ENCODE assay signal across 18 cellular contexts in the genomic region with DNA sequence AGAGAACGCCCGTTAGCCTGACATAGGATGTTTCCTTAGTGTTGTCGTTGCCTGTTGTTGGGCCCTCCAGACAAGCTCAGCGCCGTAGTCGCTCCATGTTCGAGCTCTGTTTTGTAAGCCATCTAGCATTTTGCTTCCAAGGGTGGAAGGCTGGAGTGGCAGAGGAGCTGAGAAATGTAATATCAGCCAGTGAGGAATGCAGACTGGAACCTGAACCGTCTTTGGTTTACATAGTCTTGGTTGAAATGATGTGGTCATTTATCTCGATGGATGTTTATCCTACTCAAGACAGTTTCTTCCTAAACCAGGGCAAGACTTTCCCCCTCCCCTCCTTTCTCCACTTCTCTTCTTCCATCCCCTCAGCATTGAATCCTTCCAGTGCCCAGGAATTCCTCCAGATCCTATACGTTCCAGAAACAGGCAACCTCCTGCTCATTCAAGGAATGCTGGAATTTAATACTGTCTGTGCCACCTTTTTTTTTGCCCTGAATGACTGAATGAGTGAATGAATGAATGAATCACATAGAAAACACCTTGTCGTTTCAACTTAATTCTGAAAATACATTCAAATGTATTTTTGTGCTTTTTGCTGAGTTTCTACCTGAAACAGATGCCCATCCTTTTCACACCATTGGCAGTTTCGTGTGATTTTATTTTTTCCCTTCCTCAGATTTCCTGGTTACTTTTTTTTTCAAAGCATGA.
DNase-seq lines count a peak whose midpoint lies in the region; ATAC-seq and TF ChIP-seq lines count a peak whose summit lies in the region.
"Had no signal": no experiment of that assay in that cellular context is flagged by ENCODE, and none has a peak within 500 bp of the region (broad histone marks: within the 10 kb centered on the region; RNA-seq: fewer than 3 reads in every experiment).

No MANE protein-coding gene starts in this region.

- H3K36me3 ChIP-seq in gastroesophageal sphincter = no peaks in the 10 kb centered on the region
- no peaks in the 10 kb centered on the region for H3K36me3 ChIP-seq in A673 (ENCODE audit: insufficient read depth, low read length, poor library complexity, severe bottlenecking)
- H3K36me3 ChIP-seq in heart right ventricle = no peaks in the 10 kb centered on the region
- H3K36me3 ChIP-seq: left lung, spleen, stomach, uterus had no signal

- no peak overlapping the region for H3K4me3 ChIP-seq in gastroesophageal sphincter
- H3K4me3 ChIP-seq in A673 (ENCODE audit: low read depth, low read length, poor library complexity, severe bottlenecking) = no peak overlapping the region
- no peak overlapping the region for H3K4me3 ChIP-seq in heart right ventricle
- H3K4me3 ChIP-seq: left lung, spleen, stomach, uterus had no signal

- H3K36me3 Mint-ChIP-seq in brain = no peaks in the 10 kb centered on the region
- H3K36me3 Mint-ChIP-seq in nephron progenitor cell (ENCODE audit: low read depth) = no peaks in the 10 kb centered on the region
- H3K36me3 Mint-ChIP-seq: activated naive CD4-positive, alpha-beta T cell treated with anti-CD3 and anti-CD28 coated beads, Interleukin-2, amount 50 U/mL, for 24 hours had no signal

- TF ChIP-seq POLR2A in gastroesophageal sphincter (IDR thresholded peaks at IDR 0.05) = no peak

- intact Hi-C loops in A673 (cut with micrococcal nuclease; ENCODE audit: unreplicated experiment) = loop anchor here (5.0 to 10.0 kb wide), 3 partner anchors 100 to 692 kb away; no protein-coding TSS in a partner anchor
- intact Hi-C loops in heart right ventricle (cut with DNase I) = loop anchor here in 9 of 10 donors (1.0 to 5.0 kb wide), 9 partner anchors 100 to 465 kb away; partner anchors contain the start of gene MBNL2 (in 1 of the 9)

- peak; percentile 45 for DNase-seq in AG08396 (ENCODE audit: low spot score)
- DNase-seq in nephron progenitor cell = no peak
- no peak for DNase-seq in A673 (ENCODE audit: low spot score)
- no peak for DNase-seq in HEK293T (ENCODE audit: extremely low spot score)
- DNase-seq in heart right ventricle = no peak
- DNase-seq: dermis blood vessel endothelial cell; DMS79 treated with DMSO at 0.1 percent for 48 hours; HCEC 1CT; left lung; spleen; stimulated activated CD4-positive, alpha-beta T cell treated with anti-CD3 and anti-CD28 coated beads, Interleukin-4, amount 100 ng/mL, for 4 hours; stomach; SW 1271 had no signal

- POLR2A ChIA-PET in A673 (lab: Charles Lee; ENCODE audit: low non-redundant PET) (no interaction called here), HEK293T (lab: Yijun Ruan, JAX) (no interaction called here)

- ATAC-seq in gastroesophageal sphincter (no peak), HG03097 (IDR thresholded peaks at IDR 0.05; ENCODE audit: low FRiP score, unreplicated experiment) (no peak), heart right ventricle (no peak)

- H3K4me1 Mint-ChIP-seq in brain (peaks cover 79% of the 10 kb centered on the region), nephron progenitor cell (peaks cover 62% of the 10 kb centered on the region)

- H3K27ac ChIP-seq in gastroesophageal sphincter (peak overlapping the region; percentile 79 to 88 (median 84)), A673 (ENCODE audit: low read depth, low read length, poor library complexity, severe bottlenecking) (no peak overlapping the region), heart right ventricle (no peak overlapping the region)
- H3K27ac ChIP-seq: left lung, spleen had no signal

- no peak for TF ChIP-seq EP300 in gastroesophageal sphincter (IDR thresholded peaks at IDR 0.05)

- H3K27me3 Mint-ChIP-seq in brain = no peaks in the 10 kb centered on the region
- H3K27me3 Mint-ChIP-seq in nephron progenitor cell (ENCODE audit: low read depth, poor library complexity) = peaks cover 8% of the 10 kb centered on the region

- no peaks in the 10 kb centered on the region for H3K27me3 ChIP-seq in gastroesophageal sphincter
- H3K27me3 ChIP-seq in A673 (replicated peaks; ENCODE audit: insufficient read depth, low read depth, low read length, poor library complexity) = no peaks in the 10 kb centered on the region
- peaks cover 0 to 5% (median 0%) of the 10 kb centered on the region in 7 donors for H3K27me3 ChIP-seq in heart right ventricle
- H3K27me3 ChIP-seq: left lung, stomach, uterus had no signal

- no TSS peak for BruUV-seq in A673 (replicated peaks; lab: Mats Ljungman, UMichigan)

- H3K27ac Mint-ChIP-seq in brain (peak overlapping the region in 3 of 5 experiments; percentile 67 to 91 (median 88)), nephron progenitor cell (peak overlapping the region; percentile 60)

- 53 to 59% methylated on average over 7 to 12 of the region's 12 CpGs for WGBS in gastroesophageal sphincter (ENCODE audit: low coverage in 1 of 2), 2 donors
- WGBS in heart right ventricle, 2 donors = 82 to 86% methylated on average over 12 of the region's 12 CpGs

- CTCF ChIA-PET in A673 (lab: Charles Lee) = no interaction called here
- CTCF ChIA-PET in HEK293T (lab: Yijun Ruan, JAX) = interaction anchor here (0.6 kb wide), 1 partner anchor 1611 kb away, joined by 4 read pairs; no protein-coding TSS in a partner anchor

- H3K9me3 ChIP-seq in gastroesophageal sphincter (no peaks in the 10 kb centered on the region), A673 (ENCODE audit: low read depth, low read length, poor library complexity, severe bottlenecking) (no peaks in the 10 kb centered on the region), heart right ventricle (no peaks in the 10 kb centered on the region)
- H3K9me3 ChIP-seq: left lung, spleen, stomach, uterus had no signal

- H3K4me1 ChIP-seq in gastroesophageal sphincter (peaks cover 15 to 99% (median 55%) of the 10 kb centered on the region in 3 donors), A673 (ENCODE audit: insufficient read depth, low read length, poor library complexity, severe bottlenecking) (no peaks in the 10 kb centered on the region), heart right ventricle (peaks cover 4 to 58% (median 44%) of the 10 kb centered on the region in 9 donors)

- TF ChIP-seq CTCF in brain (conservative IDR thresholded peaks at IDR 0.05) = no peak
- no peak for TF ChIP-seq CTCF in gastroesophageal sphincter (IDR thresholded peaks at IDR 0.05)
- no peak for TF ChIP-seq CTCF in nephron progenitor cell (IDR thresholded peaks at IDR 0.05)
- TF ChIP-seq CTCF in A673 (conservative IDR thresholded peaks at IDR 0.05; ENCODE audit: low read depth, low read length) = no peak
- TF ChIP-seq CTCF in heart right ventricle (IDR thresholded peaks at IDR 0.05) = no peak

- H3K9me3 Mint-ChIP-seq in brain (no peaks in the 10 kb centered on the region), nephron progenitor cell (no peaks in the 10 kb centered on the region)
- H3K9me3 Mint-ChIP-seq: activated naive CD4-positive, alpha-beta T cell treated with anti-CD3 and anti-CD28 coated beads, Interleukin-2, amount 50 U/mL, for 24 hours had no signal

- H3K4me3 Mint-ChIP-seq in brain (peak overlapping the region in 1 of 5 experiments; percentile 27), nephron progenitor cell (peak overlapping the region; percentile 3)
- H3K4me3 Mint-ChIP-seq: activated naive CD4-positive, alpha-beta T cell treated with anti-CD3 and anti-CD28 coated beads, Interleukin-2, amount 50 U/mL, for 24 hours had no signal

TF ChIP-seq in HEK293T, 16 proteins besides CTCF, POLR2A, EP300 and RAD21:
- TF ChIP-seq ZNF384 (IDR thresholded peaks at IDR 0.05) (no peak), SP1 (IDR thresholded peaks at IDR 0.05) (no peak), NFRKB (IDR thresholded peaks at IDR 0.05) (no peak), TARDBP (IDR thresholded peaks at IDR 0.05) (no peak), LEF1 (IDR thresholded peaks at IDR 0.05; ENCODE audit: borderline replicate concordance) (no peak), HDGF (IDR thresholded peaks at IDR 0.05; ENCODE audit: borderline replicate concordance) (no peak), ELF4 (IDR thresholded peaks at IDR 0.05) (no peak), FOXA1 (IDR thresholded peaks at IDR 0.05) (no peak)

Comparison
In these comparisons a context has a peak if more than half of its experiments do, and no peak if none do; other contexts are left out.
1. H3K27ac ChIP-seq: peak in gastroesophageal sphincter (4 of 4); none in A673 (single experiment) and heart right ventricle (0 of 10).